Comparison of ENCODE assay signal across 1 cellular context in genomic region chr10:69475433-69475830, GRCh38.
TF ChIP-seq lines count a peak whose summit lies in the region.

No MANE protein-coding gene starts in this region.

TF ChIP-seq in IMR-90, 13 proteins besides CTCF, POLR2A, EP300 and RAD21:
- TF ChIP-seq SMC3 (IDR thresholded peaks at IDR 0.05; ENCODE audit: low read depth, low read length): no peak
- no peak for TF ChIP-seq USF2 (IDR thresholded peaks at IDR 0.05; ENCODE audit: low read depth, low read length)
- TF ChIP-seq MAFK (IDR thresholded peaks at IDR 0.05; ENCODE audit: low read depth, low read length): no peak
- no peak for TF ChIP-seq RFX5 (IDR thresholded peaks at IDR 0.05; ENCODE audit: low read depth, low read length)
- no peak for TF ChIP-seq RCOR1 (IDR thresholded peaks at IDR 0.05; ENCODE audit: insufficient replicate concordance, low read length)
- no peak for TF ChIP-seq NFE2L2 (IDR thresholded peaks at IDR 0.05; ENCODE audit: low read depth, low read length)
- TF ChIP-seq ELK1 (IDR thresholded peaks at IDR 0.05; ENCODE audit: borderline replicate concordance, low read depth, low read length): no peak
- TF ChIP-seq BHLHE40 (IDR thresholded peaks at IDR 0.05; ENCODE audit: low read depth, low read length): no peak
- TF ChIP-seq MXI1 (IDR thresholded peaks at IDR 0.05; ENCODE audit: borderline replicate concordance, low read depth, low read length): no peak
- no peak for TF ChIP-seq FOS (IDR thresholded peaks at IDR 0.05; ENCODE audit: low read depth, low read length)
- TF ChIP-seq MAZ (IDR thresholded peaks at IDR 0.05; ENCODE audit: borderline replicate concordance, low read depth, low read length): no peak
- no peak for TF ChIP-seq CEBPB (IDR thresholded peaks at IDR 0.05; ENCODE audit: low read depth, low read length)
- no peak for TF ChIP-seq CHD1 (IDR thresholded peaks at IDR 0.05; ENCODE audit: low read depth, low read length)
